Comparison of ENCODE assay signal across 10 cellular contexts in the genomic region with DNA sequence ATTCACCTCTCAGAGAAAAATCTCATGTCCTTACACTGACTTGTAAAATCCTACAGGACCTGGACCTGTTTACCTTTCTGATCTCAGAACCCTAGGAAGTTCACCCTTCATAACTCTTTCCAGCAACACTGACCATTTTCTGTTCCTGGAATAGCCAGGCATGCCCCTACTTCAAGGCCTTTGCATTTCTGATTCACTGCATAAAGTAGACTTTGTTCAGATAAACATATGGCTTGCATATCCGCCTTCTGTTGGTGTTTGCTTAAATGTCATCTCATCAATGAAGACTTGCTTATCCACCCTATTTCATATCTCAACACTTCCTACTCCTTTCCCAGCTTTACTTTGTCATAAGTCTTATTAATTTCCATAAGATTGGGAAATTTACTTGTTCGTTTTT.
"Had no signal": no experiment of that assay in that cellular context is flagged by ENCODE, and none has a peak within 500 bp of the region (broad histone marks: within the 10 kb centered on the region; RNA-seq: fewer than 3 reads in every experiment).

No MANE protein-coding gene starts in this region.

- H3K4me3 ChIP-seq: GM23248, HAP-1, K562 had no signal

- H3K36me3 ChIP-seq: HAP-1 had no signal

- ATAC-seq: HCT116, K562 had no signal

- H2AFZ ChIP-seq: GM23248 had no signal

- H3K4me3 Mint-ChIP-seq: HFFc6 had no signal

- H3K9me3 ChIP-seq: HAP-1 had no signal

- DNase-seq: GM23248, GOT3, H7, HFFc6, IMR-90, KG1 had no signal

- H3K4me1 ChIP-seq: HAP-1 had no signal

- H3K27ac Mint-ChIP-seq: HFFc6 had no signal

- H3K27ac ChIP-seq: GM23248, HL-60 had no signal

- H3K9ac ChIP-seq: GM23248 had no signal
